8 cellular contexts compared by ENCODE assay signal in the genomic region with DNA sequence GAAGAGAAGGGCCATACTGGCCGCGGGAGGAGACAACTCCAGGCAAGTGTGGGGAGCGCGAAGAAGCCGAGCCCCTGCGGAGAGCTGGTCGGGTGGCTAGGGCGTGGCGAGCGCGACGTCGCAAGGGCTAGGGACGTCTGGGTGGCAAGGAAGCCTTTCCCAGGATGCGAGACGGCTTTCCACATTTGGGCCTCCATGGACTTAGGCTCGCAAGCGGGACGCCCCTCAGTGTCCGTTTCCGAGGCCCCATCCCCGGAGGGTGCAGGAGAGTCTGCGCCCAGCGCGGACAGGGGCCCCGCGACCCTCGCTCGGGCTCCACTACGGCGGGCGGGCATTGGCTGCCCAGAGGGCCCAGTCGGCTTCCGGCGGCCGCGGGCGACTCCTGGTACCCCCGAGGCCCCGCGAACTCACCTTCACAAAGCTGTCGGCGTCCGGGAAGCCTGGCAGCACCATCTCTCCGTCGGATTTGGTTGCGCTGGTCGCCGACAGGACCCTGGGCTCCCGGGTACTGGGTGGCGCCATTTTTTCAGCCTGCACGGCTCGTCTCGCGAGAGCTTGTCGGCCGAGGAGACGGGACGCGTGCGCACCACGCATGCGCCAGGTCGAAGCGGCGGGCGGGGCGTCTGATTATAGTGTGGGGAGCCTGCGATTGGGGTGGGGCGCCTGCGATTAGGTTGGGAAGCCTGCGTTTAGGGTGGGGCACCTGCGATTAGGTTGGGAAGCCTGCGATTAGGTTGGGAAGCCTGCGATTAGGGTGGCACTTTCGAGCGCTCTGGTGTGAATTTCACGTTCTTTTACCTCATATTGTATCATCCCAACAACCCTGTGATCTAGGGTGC. TPM values are rescaled to one million over a fixed set of nuclear protein-coding genes. Genes with fewer than 3 reads are reported as not detected.
DNase-seq lines count a peak whose midpoint lies in the region; ATAC-seq and TF ChIP-seq lines count a peak whose summit lies in the region.

TSS of gene EXOSC10 (minus strand) at position 560 of the 839 bp plus-strand sequence. CDS start at position 522, 38 bp downstream.

- H3K27me3 ChIP-seq in Peyer's patch (no peaks in the 10 kb centered on the region), esophagus squamous epithelium (no peaks in the 10 kb centered on the region)

- H3K4me3 ChIP-seq in Peyer's patch (peak within 1 kb of the TSS; percentile 60 to 100 (median 98)), esophagus squamous epithelium (peak within 1 kb of the TSS; percentile 83 to 100 (median 92))

- H3K9me3 ChIP-seq in KOPT-K1 (ENCODE audit: insufficient read depth, low read length, poor library complexity, severe bottlenecking) (no peaks in the 10 kb centered on the region), Peyer's patch (no peaks in the 10 kb centered on the region), esophagus squamous epithelium (no peaks in the 10 kb centered on the region)

- TF ChIP-seq CTCF in Peyer's patch (IDR thresholded peaks at IDR 0.05) (peak in 1 of 6 experiments; percentile 4), esophagus squamous epithelium (IDR thresholded peaks at IDR 0.05) (peak in 1 of 6 experiments; percentile 23)

- TF ChIP-seq POLR2A in Peyer's patch (IDR thresholded peaks at IDR 0.05) (peak; percentile 35 to 40), esophagus squamous epithelium (IDR thresholded peaks at IDR 0.05) (peak in 3 of 4 donors; percentile 39 to 69 (median 45))

- peaks cover 35% of the 10 kb centered on the region for H3K36me3 ChIP-seq in KOPT-K1 (ENCODE audit: insufficient read depth, low read length)
- H3K36me3 ChIP-seq in Peyer's patch, result peaks cover 0 to 32% (median 0%) of the 10 kb centered on the region in 3 donors
- H3K36me3 ChIP-seq in esophagus squamous epithelium, result peaks cover 5 to 33% (median 31%) of the 10 kb centered on the region in 3 donors

- H3K27ac ChIP-seq in KOPT-K1 (ENCODE audit: low read depth, low read length, poor library complexity, severe bottlenecking), result peak within 1 kb of the TSS; percentile 85
- peak within 1 kb of the TSS; percentile 75 to 92 (median 86) for H3K27ac ChIP-seq in Peyer's patch
- peak within 1 kb of the TSS; percentile 89 to 95 (median 92) for H3K27ac ChIP-seq in esophagus squamous epithelium

- peak; percentile 86 for DNase-seq in DMS153 treated with DMSO at 0.1 percent for 48 hours (lab: John Stamatoyannopoulos, UW; ENCODE audit: unreplicated experiment)
- peak; percentile 93 to 97 (median 96) for DNase-seq in Peyer's patch
- peak; percentile 93 for DNase-seq in activated T-helper 1 cell treated with Interleukin-2 at 50 U/mL for 16 hours (ENCODE audit: low read depth)
- DNase-seq in esophagus squamous epithelium (lab: John Stamatoyannopoulos, UW), result peak; percentile 37
- DNase-seq in myocyte (ENCODE audit: low read depth), result peak; percentile 92
- DNase-seq in stimulated activated CD8-positive, alpha-beta memory T cell treated with anti-CD3 and anti-CD28 coated beads, Interleukin-7, amount 100 ng/mL, for 4 hours (ENCODE audit: low read depth in 2 of 2), result peak; percentile 88 to 92

- intact Hi-C loops in esophagus squamous epithelium (cut with DNase I), result no loop called here

- peaks cover 0 to 14% (median 2%) of the 10 kb centered on the region in 4 donors for H3K4me1 ChIP-seq in Peyer's patch
- H3K4me1 ChIP-seq in esophagus squamous epithelium, result peaks cover 7 to 25% (median 10%) of the 10 kb centered on the region in 3 donors

- WGBS in esophagus squamous epithelium, 2 donors, result 0 to 1% methylated on average over 15 to 22 of the region's 78 CpGs

- peak; percentile 88 for ATAC-seq in GM21737 (IDR thresholded peaks at IDR 0.05; ENCODE audit: unreplicated experiment)

RNA-seq across cellular contexts. Expression of gene EXOSC10, which starts in this region (rescaled TPM):
- total RNA-seq in Peyer's patch (100 to 1,000 TPM in 1 of 4 donors, 10 to 100 TPM in 3; 55.0 to 152 (median 71.7) TPM), esophagus squamous epithelium (10 to 100 TPM; 32.0 to 62.4 (median 40.8) TPM), myocyte (40.9 and 53.4 TPM in 2 replicates)
- polyA plus RNA-seq in myocyte (2012), result 33.8 TPM

Comparison
In these comparisons a context has a peak if more than half of its experiments do, and no peak if none do; other contexts are left out.
1. Peak in every context shown above with its lines: DNase-seq, ATAC-seq, H3K4me3 ChIP-seq and H3K27ac ChIP-seq.
2. DNase-seq: peak in every context shown above with its lines; median percentile 96 in Peyer's patch; 93 in activated T-helper 1 cell treated with Interleukin-2 at 50 U/mL for 16 hours; 92 in myocyte; 90 in stimulated activated CD8-positive, alpha-beta memory T cell treated with anti-CD3 and anti-CD28 coated beads, Interleukin-7, amount 100 ng/mL, for 4 hours; 86 in DMS153 treated with DMSO at 0.1 percent for 48 hours; 37 in esophagus squamous epithelium.